In genomic region chr3:67113802-67114407, GRCh38 we compare ENCODE assay signal across 1 cellular context.
TF ChIP-seq lines count a peak whose summit lies in the region.

No MANE protein-coding gene starts in this region.

TF ChIP-seq in HepG2, 621 proteins besides CTCF, POLR2A, EP300 and RAD21 (continued from another document and continues in another):
- TF ChIP-seq PAXIP1 (CRISPR knock-in tag; conservative IDR thresholded peaks at IDR 0.05) (no peak), KDM5A (IDR thresholded peaks at IDR 0.05; ENCODE audit: borderline replicate concordance, low read length) (no peak), PHF20 (CRISPR knock-in tag; IDR thresholded peaks at IDR 0.05) (0 out of 2 replicates have a peak, but pooled peaks have one; percentile 37), ZNF652 (CRISPR knock-in tag; IDR thresholded peaks at IDR 0.05; ENCODE audit: borderline replicate concordance, low read depth) (peak; percentile 62; the same call in 1 of the 2 replicates), CREB3 (CRISPR knock-in tag; IDR thresholded peaks at IDR 0.05) (peak; percentile 92; the same call in 1 of the 2 replicates), CHD2 (IDR thresholded peaks at IDR 0.05; ENCODE audit: low read depth, low read length) (no peak), ZSCAN22 (CRISPR knock-in tag; IDR thresholded peaks at IDR 0.05) (no peak), SNRNP70 (IDR thresholded peaks at IDR 0.05; ENCODE audit: low read depth, low read length) (no peak), PCBP1 (IDR thresholded peaks at IDR 0.05; ENCODE audit: borderline replicate concordance, low read depth, low read length) (no peak), ERF (CRISPR knock-in tag; IDR thresholded peaks at IDR 0.05) (peak; percentile 98), ZNF878 (CRISPR knock-in tag; IDR thresholded peaks at IDR 0.05) (peak; percentile 66; the same call in 1 of the 2 replicates), IKZF5 (CRISPR knock-in tag; IDR thresholded peaks at IDR 0.05) (peak; percentile 94), NFYB (CRISPR knock-in tag; IDR thresholded peaks at IDR 0.05) (peak; percentile 33; the same call in 1 of the 2 replicates), ZNF839 (CRISPR knock-in tag; IDR thresholded peaks at IDR 0.05; ENCODE audit: borderline replicate concordance) (no peak), NFATC3 (CRISPR knock-in tag; IDR thresholded peaks at IDR 0.05) (peak; percentile 91; the same call in 1 of the 2 replicates), CSRNP2 (CRISPR knock-in tag; conservative IDR thresholded peaks at IDR 0.05; ENCODE audit: low read depth) (0 out of 2 replicates have a peak, but pooled peaks have one; percentile 25), SOX13 (IDR thresholded peaks at IDR 0.05) (no peak), SOX13 (CRISPR knock-in tag; conservative IDR thresholded peaks at IDR 0.05 in 1 of 2, IDR thresholded peaks at IDR 0.05 in 1 of 2) (peak in 1 of 2 experiments; percentile 75; a peak in 2 of 4 replicates), ZNF556 (CRISPR knock-in tag; IDR thresholded peaks at IDR 0.05; ENCODE audit: borderline replicate concordance) (no peak), SSRP1 (CRISPR knock-in tag; IDR thresholded peaks at IDR 0.05) (peak; percentile 89), HBP1 (CRISPR knock-in tag; IDR thresholded peaks at IDR 0.05; ENCODE audit: low read depth) (peak; percentile 99), ZUFSP (CRISPR knock-in tag; IDR thresholded peaks at IDR 0.05; ENCODE audit: borderline replicate concordance) (no peak), FOXO1 (CRISPR knock-in tag; IDR thresholded peaks at IDR 0.05) (peak; percentile 91), ZXDC (CRISPR knock-in tag; IDR thresholded peaks at IDR 0.05) (peak; percentile 60; the same call in 1 of the 2 replicates), HMG20A (CRISPR knock-in tag; IDR thresholded peaks at IDR 0.05; ENCODE audit: borderline replicate concordance) (peak; percentile 81; the same call in 1 of the 2 replicates), HNRNPUL1 (IDR thresholded peaks at IDR 0.05; ENCODE audit: low read depth, low read length) (no peak), ZNF720 (CRISPR knock-in tag; IDR thresholded peaks at IDR 0.05) (peak; percentile 94; the same call in 1 of the 2 replicates), ZNF597 (CRISPR knock-in tag; IDR thresholded peaks at IDR 0.05) (no peak), SRF (IDR thresholded peaks at IDR 0.05; ENCODE audit: low read depth, low read length) (no peak), BATF2 (CRISPR knock-in tag; IDR thresholded peaks at IDR 0.05) (peak; percentile 60; the same call in 1 of the 2 replicates), TERF1 (CRISPR knock-in tag; IDR thresholded peaks at IDR 0.05) (no peak), ZNF749 (CRISPR knock-in tag; IDR thresholded peaks at IDR 0.05; ENCODE audit: borderline replicate concordance) (peak; percentile 93), GRHL1 (CRISPR knock-in tag; conservative IDR thresholded peaks at IDR 0.05) (no peak), SOX5 (CRISPR knock-in tag; IDR thresholded peaks at IDR 0.05; ENCODE audit: borderline replicate concordance) (peak; percentile 67; the same call in 1 of the 2 replicates), ZNF543 (CRISPR knock-in tag; IDR thresholded peaks at IDR 0.05) (peak; percentile 67; the same call in 1 of the 2 replicates), KAT2B (IDR thresholded peaks at IDR 0.05; ENCODE audit: borderline replicate concordance, low read depth, low read length) (no peak), KDM5B (CRISPR knock-in tag; IDR thresholded peaks at IDR 0.05; ENCODE audit: borderline replicate concordance) (0 out of 2 replicates have a peak, but pooled peaks have one; percentile 23), SAP130 (CRISPR knock-in tag; IDR thresholded peaks at IDR 0.05; ENCODE audit: low read depth) (peak; percentile 80), ZNF343 (CRISPR knock-in tag; IDR thresholded peaks at IDR 0.05) (peak; percentile 68; the same call in 1 of the 2 replicates), ZBTB43 (CRISPR knock-in tag; conservative IDR thresholded peaks at IDR 0.05) (peak; percentile 81; the same call in 1 of the 2 replicates)
